ENCODE assay signal across 14 cellular contexts in genomic region chr7:100065452-100066186, GRCh38. TPM values are rescaled to one million over a fixed set of nuclear protein-coding genes. Genes with fewer than 3 reads are reported as not detected.
DNase-seq lines count a peak whose midpoint lies in the region; ATAC-seq, FAIRE-seq and TF ChIP-seq lines count a peak whose summit lies in the region.
"Had no signal": no experiment of that assay in that cellular context is flagged by ENCODE, and none has a peak within 500 bp of the region (broad histone marks: within the 10 kb centered on the region; RNA-seq: fewer than 3 reads in every experiment).

No MANE protein-coding gene starts in this region.

- H3K4me1 ChIP-seq in right atrium auricular region = peaks cover 0 to 11% of the 10 kb centered on the region in 2 donors
- peaks cover 11% of the 10 kb centered on the region for H3K4me1 ChIP-seq in lower lobe of right lung
- H3K4me1 ChIP-seq: BLaER1 had no signal

- H3K4me3 ChIP-seq in right atrium auricular region = no peak overlapping the region
- no peak overlapping the region for H3K4me3 ChIP-seq in lower lobe of right lung
- H3K4me3 ChIP-seq: BLaER1, tibial artery had no signal

- intact Hi-C loops in Right ventricle myocardium superior (cut with DNase I) = no loop called here
- intact Hi-C loops in lower lobe of right lung (cut with DNase I) = no loop called here

- peak; percentile 91 for FAIRE-seq in endometrium (lab: Jason Lieb, UNC)
- FAIRE-seq: frontal cortex had no signal

- H3K27ac ChIP-seq in right atrium auricular region (peak overlapping the region in 1 of 2 donors; percentile 46), lower lobe of right lung (peak overlapping the region; percentile 47)
- H3K27ac ChIP-seq: BLaER1 had no signal

- H3K9me3 ChIP-seq in right atrium auricular region (peaks cover 2 to 8% of the 10 kb centered on the region in 2 donors), lower lobe of right lung (peaks cover 5% of the 10 kb centered on the region)

- TF ChIP-seq CTCF in right atrium auricular region (IDR thresholded peaks at IDR 0.05) (no peak), lower lobe of right lung (IDR thresholded peaks at IDR 0.05) (no peak)

- DNase-seq in Right ventricle myocardium superior (no peak), right atrium auricular region (ENCODE audit: low spot score) (no peak), lower lobe of right lung (no peak), hippocampal formation (lab: John Stamatoyannopoulos, UW) (no peak)
- DNase-seq: activated CD8-positive, alpha-beta T cell treated with anti-CD3 and anti-CD28 coated beads for 36 hours; amygdala; NCI-H69; tibial artery had no signal

- H3K36me3 ChIP-seq in right atrium auricular region (peaks cover 51% of the 10 kb centered on the region), lower lobe of right lung (peaks cover 65% of the 10 kb centered on the region)

- peak; percentile 87 for ATAC-seq in Right ventricle myocardium superior (ENCODE audit: poor library complexity)
- ATAC-seq in lower lobe of right lung = peak; percentile 65 to 69
- no peak for ATAC-seq in HG03175 (IDR thresholded peaks at IDR 0.05; ENCODE audit: unreplicated experiment)
- ATAC-seq in HG02852 (IDR thresholded peaks at IDR 0.05; ENCODE audit: unreplicated experiment) = no peak
- ATAC-seq in GM21528 (IDR thresholded peaks at IDR 0.05; ENCODE audit: low FRiP score, unreplicated experiment) = no peak
- ATAC-seq: activated CD8-positive, alpha-beta T cell treated with anti-CD3 and anti-CD28 coated beads for 36 hours had no signal

- no peaks in the 10 kb centered on the region for H3K27me3 ChIP-seq in right atrium auricular region
- no peaks in the 10 kb centered on the region for H3K27me3 ChIP-seq in lower lobe of right lung (ENCODE audit: low read depth)
- H3K27me3 ChIP-seq: BLaER1, tibial artery had no signal

RNA-seq across cellular contexts. Expression of gene ZNF3, which starts 15.9 kb away (rescaled TPM):
- total RNA-seq in Right ventricle myocardium superior = 12.0 TPM
- total RNA-seq in right atrium auricular region = 10 to 100 TPM; 11.8 to 16.1 TPM
- 23.0 TPM for total RNA-seq in lower lobe of right lung

RNA-seq across cellular contexts. Expression of gene ZSCAN21, which starts 16.0 kb away (rescaled TPM):
- total RNA-seq in Right ventricle myocardium superior (6.9 TPM), right atrium auricular region (1 to 10 TPM; 6.7 to 7.1 TPM), lower lobe of right lung (8.4 TPM)

RNA-seq across cellular contexts. Expression of gene COPS6, which starts 23.1 kb away (rescaled TPM):
- total RNA-seq in Right ventricle myocardium superior (107 TPM), right atrium auricular region (10 to 100 TPM; 46.7 to 64.2 TPM), lower lobe of right lung (70.6 TPM)

RNA-seq across cellular contexts. Expression of gene MCM7, which starts 35.6 kb away (rescaled TPM):
- 21.6 TPM for total RNA-seq in Right ventricle myocardium superior
- 10 to 100 TPM in 1 of 2 donors, 1 to 10 TPM in 1; 8.3 to 13.0 TPM for total RNA-seq in right atrium auricular region
- total RNA-seq in lower lobe of right lung = 48.0 TPM

RNA-seq across cellular contexts. Expression of gene AP4M1, which starts 35.8 kb away (rescaled TPM):
- total RNA-seq in Right ventricle myocardium superior = 13.4 TPM
- total RNA-seq in right atrium auricular region = 10 to 100 TPM; 12.2 to 12.4 TPM
- 16.5 TPM for total RNA-seq in lower lobe of right lung

Comparison
In these comparisons a context has a peak if more than half of its experiments do, and no peak if none do; other contexts are left out.
1. ATAC-seq: peak in Right ventricle myocardium superior (single experiment) and lower lobe of right lung (2 of 2); none in HG03175 (single experiment), HG02852 (single experiment) and GM21528 (single experiment).